ENCODE assay signal across 8 cellular contexts in genomic region chr19:47305309-47305751, GRCh38. TPM values are rescaled to one million over a fixed set of nuclear protein-coding genes. Genes with fewer than 3 reads are reported as not detected.
A peak's percentile ranks its signal among the peaks of the same experiment; 100 is the strongest.
DNase-seq lines count a peak whose midpoint lies in the region; ATAC-seq and TF ChIP-seq lines count a peak whose summit lies in the region.

No MANE protein-coding gene starts in this region.

- no peaks in the 10 kb centered on the region for H3K4me1 ChIP-seq in BE2C
- H3K4me1 ChIP-seq in HAP-1 = peaks cover 3% of the 10 kb centered on the region; the same call in 1 of the 2 replicates
- H3K4me1 ChIP-seq in thyroid gland = peaks cover 5 to 10% of the 10 kb centered on the region in 2 donors

- H3K27ac ChIP-seq in thyroid gland = no peak overlapping the region

- DNase-seq in BE2C = peak; percentile 74
- DNase-seq in HAP-1 (ENCODE audit: low spot score in 2 of 2) = peak; percentile 62 to 89
- peak; percentile 13 for DNase-seq in NOMO-1 treated with DMSO at 0.1 percent for 48 hours (lab: John Stamatoyannopoulos, UW; ENCODE audit: unreplicated experiment)
- DNase-seq in activated T-cell treated with anti-CD3 and anti-CD28 coated beads for 4 hours = peak; percentile 42
- DNase-seq in fibroblast of mammary gland (ENCODE audit: low read depth) = peak; percentile 99
- peak; percentile 70 for DNase-seq in omental fat pad (ENCODE audit: low spot score)
- peak; percentile 63 to 70 for DNase-seq in thyroid gland

- in situ Hi-C loops in HAP-1 (cut with MboI; ENCODE audit: low sequenced_read_pairs) = no loop called here

- ATAC-seq in omental fat pad (ENCODE audit: low FRiP score) (peak; percentile 84), GM21528 (IDR thresholded peaks at IDR 0.05; ENCODE audit: low FRiP score, unreplicated experiment) (no peak)

- TF ChIP-seq CTCF in BE2C (IDR thresholded peaks at IDR 0.05; ENCODE audit: low read depth, low read length) (peak; percentile 99), fibroblast of mammary gland (conservative IDR thresholded peaks at IDR 0.05; ENCODE audit: control insufficient read depth, insufficient read depth, low read depth, low read length) (peak; percentile 98), omental fat pad (IDR thresholded peaks at IDR 0.05) (peak in 1 of 3 donors; percentile 43), thyroid gland (IDR thresholded peaks at IDR 0.05) (peak; percentile 69 to 95 (median 75))

- no peaks in the 10 kb centered on the region for H3K9me3 ChIP-seq in BE2C
- no peaks in the 10 kb centered on the region for H3K9me3 ChIP-seq in HAP-1
- H3K9me3 ChIP-seq in thyroid gland = no peaks in the 10 kb centered on the region

- H3K4me3 ChIP-seq in BE2C (ENCODE audit: low read depth, low read length) (no peak overlapping the region), HAP-1 (no peak overlapping the region), fibroblast of mammary gland (ENCODE audit: control insufficient read depth, low read depth, low read length) (no peak overlapping the region), thyroid gland (replicated peaks in 1 of 3) (no peak overlapping the region)

- intact Hi-C loops in thyroid gland (cut with DNase I) = no loop called here

- no peak for TF ChIP-seq POLR2A in thyroid gland (IDR thresholded peaks at IDR 0.05)

- 8 to 12% methylated on average over 14 of the region's 14 CpGs for WGBS in thyroid gland, 2 donors

- H3K27me3 ChIP-seq in BE2C (peaks cover 12% of the 10 kb centered on the region), HAP-1 (ENCODE audit: low read depth) (no peaks in the 10 kb centered on the region), thyroid gland (no peaks in the 10 kb centered on the region)

- H3K36me3 ChIP-seq in BE2C (no peaks in the 10 kb centered on the region), HAP-1 (replicated peaks) (no peaks in the 10 kb centered on the region), thyroid gland (no peaks in the 10 kb centered on the region)

RNA-seq across cellular contexts. Expression of gene C5AR1, which starts 4.3 kb away (rescaled TPM):
- 1.1 TPM for polyA plus RNA-seq in BE2C (2012; ENCODE audit: insufficient read depth, insufficient read length, low read depth)
- 10 to 100 TPM; 26.5 to 94.0 (median 60.7) TPM for total RNA-seq in omental fat pad
- 1 to 10 TPM; 1.2 to 3.5 (median 1.8) TPM for total RNA-seq in thyroid gland

RNA-seq across cellular contexts. Expression of gene C5AR2, which starts 26.6 kb away (rescaled TPM):
- 0.20 TPM for polyA plus RNA-seq in BE2C (2012; ENCODE audit: insufficient read depth, insufficient read length, low read depth)
- total RNA-seq in omental fat pad (10 to 100 TPM in 3 of 4 donors, 1 to 10 TPM in 1; 5.4 to 16.9 (median 12.9) TPM), thyroid gland (1 to 10 TPM in 2 of 4 donors, under 1 TPM in 2; 0.11 to 3.8 (median 2.0) TPM)

RNA-seq across cellular contexts. Expression of gene INAFM1, which starts 30.6 kb away (rescaled TPM):
- 19.8 TPM for polyA plus RNA-seq in BE2C (2012; ENCODE audit: insufficient read depth, insufficient read length, low read depth)
- total RNA-seq in omental fat pad = 1 to 10 TPM; 3.3 to 8.2 (median 5.7) TPM
- 10 to 100 TPM in 1 of 4 donors, 1 to 10 TPM in 3; 4.3 to 10.6 (median 8.2) TPM for total RNA-seq in thyroid gland

RNA-seq across cellular contexts. Expression of gene DHX34, which starts 43.8 kb away (rescaled TPM):
- 31.8 TPM for polyA plus RNA-seq in BE2C (2012; ENCODE audit: insufficient read depth, insufficient read length, low read depth)
- 10 to 100 TPM in 3 of 4 donors, 1 to 10 TPM in 1; 9.5 to 22.2 (median 14.7) TPM for total RNA-seq in omental fat pad
- total RNA-seq in thyroid gland = 10 to 100 TPM; 15.2 to 20.1 (median 17.3) TPM

RNA-seq across cellular contexts. Expression of gene CCDC9, which starts 49.0 kb away (rescaled TPM):
- 21.8 TPM for polyA plus RNA-seq in BE2C (2012; ENCODE audit: insufficient read depth, insufficient read length, low read depth)
- 10 to 100 TPM in 2 of 4 donors, 1 to 10 TPM in 2; 8.2 to 16.7 (median 12.5) TPM for total RNA-seq in omental fat pad
- 10 to 100 TPM; 16.1 to 21.9 (median 17.8) TPM for total RNA-seq in thyroid gland

Comparison
In these comparisons a context has a peak if more than half of its experiments do, and no peak if none do; other contexts are left out.
1. DNase-seq: peak in every context shown above with its lines; median percentile 99 in fibroblast of mammary gland; 76 in HAP-1; 74 in BE2C; 70 in omental fat pad; 66 in thyroid gland; 42 in activated T-cell treated with anti-CD3 and anti-CD28 coated beads for 4 hours; 13 in NOMO-1 treated with DMSO at 0.1 percent for 48 hours.
2. RNA of gene C5AR1, which starts 4.3 kb away (total RNA-seq): 26.5 to 94.0 TPM in omental fat pad; 1.2 to 3.5 TPM in thyroid gland; every median in the first group is over 4 times any median in the second.